Comparison of ENCODE assay signal across 10 cellular contexts in the genomic region with DNA sequence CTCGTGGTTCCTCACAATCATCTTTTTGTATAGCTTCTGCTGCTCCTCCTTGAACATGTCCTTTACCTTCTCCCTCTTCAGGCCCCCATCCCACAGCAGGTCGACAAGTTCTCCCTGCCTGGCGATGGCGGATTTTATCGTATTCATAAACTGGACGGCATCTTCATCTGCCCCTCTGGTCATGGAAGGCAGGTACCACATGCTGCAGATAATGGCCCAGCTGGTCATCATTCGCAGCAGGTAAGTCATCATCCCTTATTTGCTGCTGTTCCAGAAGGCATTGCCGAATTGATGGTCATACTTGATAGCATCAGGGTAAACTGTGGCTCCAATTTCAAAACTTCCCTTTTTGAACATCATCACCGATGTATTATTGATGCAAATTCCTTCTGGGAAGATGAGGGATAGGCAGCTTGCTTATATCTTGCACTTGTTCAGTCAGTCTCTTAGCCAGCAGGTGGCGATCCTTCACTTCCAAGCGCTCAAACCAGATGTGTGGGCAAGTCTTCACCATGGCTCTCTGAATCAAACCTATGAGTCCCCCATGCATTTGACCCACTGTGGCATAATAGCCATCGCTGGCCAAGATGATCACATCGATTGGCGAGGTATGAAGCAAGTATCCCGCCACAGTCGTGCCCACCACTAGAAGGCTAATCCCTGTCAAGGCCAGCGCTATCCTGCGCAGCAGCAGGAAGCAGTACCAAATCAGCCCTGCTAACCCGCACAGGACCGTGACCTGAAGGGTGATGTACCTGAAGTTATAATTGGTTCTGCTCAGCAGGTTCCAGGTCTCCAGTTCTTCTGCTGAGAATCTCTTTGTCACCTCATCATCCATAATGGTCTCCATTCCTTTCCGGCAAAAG.
DNase-seq lines count a peak whose midpoint lies in the region; TF ChIP-seq lines count a peak whose summit lies in the region.
"Had no signal": no experiment of that assay in that cellular context is flagged by ENCODE, and none has a peak within 500 bp of the region (broad histone marks: within the 10 kb centered on the region; RNA-seq: fewer than 3 reads in every experiment).

No MANE protein-coding gene starts in this region.

- H3K4me3 ChIP-seq in A673 (ENCODE audit: low read depth, low read length, poor library complexity, severe bottlenecking) (no peak overlapping the region), HEK293 (ENCODE audit: low read depth, low read length) (no peak overlapping the region), OCI-LY3 (ENCODE audit: low read length) (no peak overlapping the region)
- H3K4me3 ChIP-seq: SK-N-MC had no signal

- H3K9ac ChIP-seq in OCI-LY3 (ENCODE audit: low read length), result no peak overlapping the region

- DNase-seq in A673 (ENCODE audit: low spot score), result peak; percentile 73
- peak; percentile 5 for DNase-seq in globus pallidus (ENCODE audit: low spot score)
- DNase-seq in activated T-cell treated with anti-CD3 and anti-CD28 coated beads for 4 hours, result no peak
- DNase-seq in central memory CD4-positive, alpha-beta T cell, result no peak
- no peak for DNase-seq in DMS153 treated with DMSO at 0.1 percent for 48 hours (lab: John Stamatoyannopoulos, UW; ENCODE audit: unreplicated experiment)
- DNase-seq in cardiac septum (ENCODE audit: low spot score), result no peak
- DNase-seq: DMS79 had no signal

- intact Hi-C loops in A673 (cut with micrococcal nuclease; ENCODE audit: unreplicated experiment), result loop anchor here (2.0 kb wide), 1 partner anchor 107 kb away; no protein-coding TSS in a partner anchor
- intact Hi-C loops in cardiac septum (cut with DNase I), result no loop called here

- no peaks in the 10 kb centered on the region for H3K79me2 ChIP-seq in OCI-LY3 (ENCODE audit: low read length)

- no TSS peak for BruUV-seq in A673 (replicated peaks; lab: Mats Ljungman, UMichigan)

- H3K36me3 ChIP-seq in A673 (ENCODE audit: insufficient read depth, low read length, poor library complexity, severe bottlenecking) (no peaks in the 10 kb centered on the region), HEK293 (ENCODE audit: control insufficient read depth in 2 of 2, insufficient read depth in 1 of 2, low read length in 2 of 2) (no peaks in the 10 kb centered on the region), OCI-LY3 (replicated peaks; ENCODE audit: low read depth, low read length) (no peaks in the 10 kb centered on the region)

- no peaks in the 10 kb centered on the region for H4K20me1 ChIP-seq in OCI-LY3 (ENCODE audit: insufficient read depth, low read length)

- H3K9me3 ChIP-seq in A673 (ENCODE audit: low read depth, low read length, poor library complexity, severe bottlenecking) (no peaks in the 10 kb centered on the region), HEK293 (ENCODE audit: control insufficient read depth, insufficient read depth, low read depth, low read length) (no peaks in the 10 kb centered on the region), OCI-LY3 (ENCODE audit: insufficient read depth, low read length) (no peaks in the 10 kb centered on the region)

- no peak overlapping the region for H3K4me2 ChIP-seq in OCI-LY3 (ENCODE audit: low read length)

- no peak overlapping the region for H3K27ac ChIP-seq in A673 (ENCODE audit: low read depth, low read length, poor library complexity, severe bottlenecking)
- H3K27ac ChIP-seq in HEK293 (ENCODE audit: extremely low read depth, low read depth, low read length), result no peak overlapping the region
- no peak overlapping the region for H3K27ac ChIP-seq in OCI-LY3 (ENCODE audit: low read length)
- H3K27ac ChIP-seq: SK-N-MC had no signal

- no peaks in the 10 kb centered on the region for H3K4me1 ChIP-seq in A673 (ENCODE audit: insufficient read depth, low read length, poor library complexity, severe bottlenecking)
- no peaks in the 10 kb centered on the region for H3K4me1 ChIP-seq in HEK293 (ENCODE audit: control insufficient read depth, insufficient read depth, low read length)
- H3K4me1 ChIP-seq in OCI-LY3 (ENCODE audit: low read length), result no peaks in the 10 kb centered on the region

- CTCF ChIA-PET in A673 (lab: Charles Lee) (interaction anchor here (0.5 to 1.4 kb wide), 4 partner anchors 14 to 356 kb away, joined by 3 to 25 read pairs (median 6); no protein-coding TSS in a partner anchor), HEK293 (lab: Yijun Ruan, JAX) (interaction anchor here (0.6 to 2.6 kb wide), 9 partner anchors 15 to 1108 kb away, joined by 3 to 26 read pairs (median 3); no protein-coding TSS in a partner anchor)

- POLR2A ChIA-PET in A673 (lab: Charles Lee; ENCODE audit: low non-redundant PET), result interaction anchor here (0.5 kb wide), 1 partner anchor 106 kb away, joined by 3 read pairs; no protein-coding TSS in a partner anchor
- POLR2A ChIA-PET in HEK293 (lab: Yijun Ruan, JAX), result no interaction called here

- TF ChIP-seq CTCF in A673 (conservative IDR thresholded peaks at IDR 0.05; ENCODE audit: low read depth, low read length), result peak; percentile 67
- no peak for TF ChIP-seq CTCF in HEK293 (tag by site-specific recombination; IDR thresholded peaks at IDR 0.05)
- peak; percentile 76 for TF ChIP-seq CTCF in OCI-LY3 (IDR thresholded peaks at IDR 0.05; ENCODE audit: low read depth, low read length)

- H3K27me3 ChIP-seq in A673 (replicated peaks; ENCODE audit: insufficient read depth, low read depth, low read length, poor library complexity) (no peaks in the 10 kb centered on the region), OCI-LY3 (ENCODE audit: low read depth, low read length) (no peaks in the 10 kb centered on the region)

- H2AFZ ChIP-seq in OCI-LY3 (ENCODE audit: low read depth, low read length), result no peak overlapping the region

TF ChIP-seq in HEK293, 187 proteins besides CTCF, POLR2A, EP300 and RAD21:
- no peak for TF ChIP-seq ZNF174 (tag by site-specific recombination; IDR thresholded peaks at IDR 0.05)
- peak; percentile 37 for TF ChIP-seq ZNF654 (tag by site-specific recombination; IDR thresholded peaks at IDR 0.05; ENCODE audit: low read depth)
- TF ChIP-seq ZNF677 (tag by site-specific recombination; IDR thresholded peaks at IDR 0.05), result no peak

Comparison
In these comparisons a context has a peak if more than half of its experiments do, and no peak if none do; other contexts are left out.
1. DNase-seq: peak in A673 (single experiment) and globus pallidus (single experiment); none in activated T-cell treated with anti-CD3 and anti-CD28 coated beads for 4 hours (single experiment), central memory CD4-positive, alpha-beta T cell (single experiment), DMS153 treated with DMSO at 0.1 percent for 48 hours (single experiment) and cardiac septum (single experiment).